ENCODE assay signal across 20 cellular contexts in the genomic region with DNA sequence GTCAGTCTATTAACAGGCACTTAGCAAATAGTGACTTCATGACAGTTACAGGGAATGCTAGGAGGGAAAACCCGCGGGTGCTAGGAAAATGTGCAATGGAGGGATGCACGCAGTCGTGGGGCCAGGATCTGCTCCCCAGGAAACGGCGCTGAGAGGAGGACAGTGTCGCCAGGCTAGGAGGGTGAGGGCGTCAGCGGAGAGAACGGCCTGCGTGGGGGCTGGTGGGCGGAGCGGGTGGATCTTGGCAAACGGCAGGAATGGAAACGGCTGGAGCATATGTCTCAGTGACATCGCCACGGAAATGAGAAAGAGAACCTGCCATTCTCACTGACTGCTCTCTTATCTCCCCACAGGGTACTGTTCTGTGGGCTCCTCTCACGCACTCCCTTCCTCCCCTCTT.
A peak's percentile ranks its signal among the peaks of the same experiment; 100 is the strongest.
DNase-seq lines count a peak whose midpoint lies in the region; TF ChIP-seq lines count a peak whose summit lies in the region.
"Had no signal": no experiment of that assay in that cellular context is flagged by ENCODE, and none has a peak within 500 bp of the region (broad histone marks: within the 10 kb centered on the region; RNA-seq: fewer than 3 reads in every experiment).

No MANE protein-coding gene starts in this region.

- TF ChIP-seq CTCF in BE2C (IDR thresholded peaks at IDR 0.05; ENCODE audit: low read depth, low read length) (no peak), neural cell (IDR thresholded peaks at IDR 0.05; ENCODE audit: poor library complexity, severe bottlenecking) (no peak)

- no peaks in the 10 kb centered on the region for H3K79me2 ChIP-seq in neural cell (replicated peaks; ENCODE audit: insufficient read depth, low read length)

- H3F3A ChIP-seq in neural cell (ENCODE audit: insufficient read depth, low read length, poor library complexity, severe bottlenecking), result no peaks in the 10 kb centered on the region

- no peaks in the 10 kb centered on the region for H4K20me1 ChIP-seq in neural cell (ENCODE audit: insufficient read depth)

- no peak for TF ChIP-seq EP300 in neural cell (conservative IDR thresholded peaks at IDR 0.05; ENCODE audit: poor library complexity, severe bottlenecking)

- H3K4me2 ChIP-seq in neural cell (ENCODE audit: low read length), result no peak overlapping the region

- H3K27me3 ChIP-seq in BE2C (no peaks in the 10 kb centered on the region), neural cell (ENCODE audit: insufficient read depth, low read depth, low read length) (no peaks in the 10 kb centered on the region)

- no peak overlapping the region for H3K9ac ChIP-seq in neural cell (ENCODE audit: low read length)

- H3K4me1 ChIP-seq in BE2C, result peaks cover 15% of the 10 kb centered on the region

- TF ChIP-seq RAD21 in neural cell (conservative IDR thresholded peaks at IDR 0.05), result no peak

- H3K9me3 ChIP-seq in BE2C (no peaks in the 10 kb centered on the region), neural cell (ENCODE audit: low read length) (no peaks in the 10 kb centered on the region)

- no peak overlapping the region for H2AFZ ChIP-seq in neural cell (ENCODE audit: low read depth, low read length)

- no peaks in the 10 kb centered on the region for H3K9me2 ChIP-seq in neural cell (ENCODE audit: insufficient read depth, low read length)

- DNase-seq in BE2C (peak; percentile 48), NCI-H446 treated with DMSO at 0.1 percent for 48 hours (lab: John Stamatoyannopoulos, UW) (peak; percentile 53), cerebellar cortex (ENCODE audit: low spot score) (peak; percentile 84), SKM-1 treated with dmso at 0.1 percent for 144 hours (lab: John Stamatoyannopoulos, UW; ENCODE audit: unreplicated experiment) (no peak), NCI-H146 treated with DMSO at 0.1 percent for 48 hours (lab: John Stamatoyannopoulos, UW; ENCODE audit: unreplicated experiment) (no peak), NCI-H2196 treated with DMSO at 0.1 percent for 48 hours (lab: John Stamatoyannopoulos, UW; ENCODE audit: unreplicated experiment) (no peak), NCI-H510A (lab: John Stamatoyannopoulos, UW) (no peak)
- DNase-seq: activated CD4-positive, alpha-beta T cell treated with anti-CD3 and anti-CD28 coated beads, Interleukin-2, amount 50 U/mL, for 4 hours; activated effector memory CD4-positive, alpha-beta T cell treated with anti-CD3 and anti-CD28 coated beads, Interleukin-2, amount 50 U/mL, for 16 hours; activated naive CD8-positive, alpha-beta T cell treated with anti-CD3 and anti-CD28 coated beads, Interleukin-2, amount 50 U/mL, for 24 hours; CD4-positive, CD25-positive, alpha-beta regulatory T cell; foreskin melanocyte; hippocampal formation; IMR-90; NCI-H146; stimulated activated CD4-positive, alpha-beta T cell treated with anti-CD3 and anti-CD28 coated beads, Interleukin-15, amount 100 ng/mL, for 24 hours; T-cell; WERI-Rb-1 had no signal

- H3K36me3 ChIP-seq in BE2C (no peaks in the 10 kb centered on the region), neural cell (ENCODE audit: insufficient read depth, low read length) (no peaks in the 10 kb centered on the region)
- H3K36me3 ChIP-seq: thoracic aorta, WERI-Rb-1 had no signal

- peak overlapping the region; percentile 51 for H3K4me3 ChIP-seq in BE2C (ENCODE audit: low read depth, low read length)
- no peak overlapping the region for H3K4me3 ChIP-seq in neural cell (ENCODE audit: low read length)
- H3K4me3 ChIP-seq: thoracic aorta had no signal

- H3K27ac ChIP-seq in neural cell (ENCODE audit: low read length), result no peak overlapping the region
- H3K27ac ChIP-seq: thoracic aorta, WERI-Rb-1 had no signal

TF ChIP-seq in neural cell, 6 proteins besides CTCF, POLR2A, EP300 and RAD21:
- TF ChIP-seq, protein P1, sequence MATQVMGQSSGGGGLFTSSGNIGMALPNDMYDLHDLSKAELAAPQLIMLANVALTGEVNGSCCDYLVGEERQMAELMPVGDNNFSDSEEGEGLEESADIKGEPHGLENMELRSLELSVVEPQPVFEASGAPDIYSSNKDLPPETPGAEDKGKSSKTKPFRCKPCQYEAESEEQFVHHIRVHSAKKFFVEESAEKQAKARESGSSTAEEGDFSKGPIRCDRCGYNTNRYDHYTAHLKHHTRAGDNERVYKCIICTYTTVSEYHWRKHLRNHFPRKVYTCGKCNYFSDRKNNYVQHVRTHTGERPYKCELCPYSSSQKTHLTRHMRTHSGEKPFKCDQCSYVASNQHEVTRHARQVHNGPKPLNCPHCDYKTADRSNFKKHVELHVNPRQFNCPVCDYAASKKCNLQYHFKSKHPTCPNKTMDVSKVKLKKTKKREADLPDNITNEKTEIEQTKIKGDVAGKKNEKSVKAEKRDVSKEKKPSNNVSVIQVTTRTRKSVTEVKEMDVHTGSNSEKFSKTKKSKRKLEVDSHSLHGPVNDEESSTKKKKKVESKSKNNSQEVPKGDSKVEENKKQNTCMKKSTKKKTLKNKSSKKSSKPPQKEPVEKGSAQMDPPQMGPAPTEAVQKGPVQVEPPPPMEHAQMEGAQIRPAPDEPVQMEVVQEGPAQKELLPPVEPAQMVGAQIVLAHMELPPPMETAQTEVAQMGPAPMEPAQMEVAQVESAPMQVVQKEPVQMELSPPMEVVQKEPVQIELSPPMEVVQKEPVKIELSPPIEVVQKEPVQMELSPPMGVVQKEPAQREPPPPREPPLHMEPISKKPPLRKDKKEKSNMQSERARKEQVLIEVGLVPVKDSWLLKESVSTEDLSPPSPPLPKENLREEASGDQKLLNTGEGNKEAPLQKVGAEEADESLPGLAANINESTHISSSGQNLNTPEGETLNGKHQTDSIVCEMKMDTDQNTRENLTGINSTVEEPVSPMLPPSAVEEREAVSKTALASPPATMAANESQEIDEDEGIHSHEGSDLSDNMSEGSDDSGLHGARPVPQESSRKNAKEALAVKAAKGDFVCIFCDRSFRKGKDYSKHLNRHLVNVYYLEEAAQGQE (IDR thresholded peaks at IDR 0.05; ENCODE audit: borderline replicate concordance), result peak; percentile 76
- TF ChIP-seq TAF1 (IDR thresholded peaks at IDR 0.05; ENCODE audit: low read depth), result no peak
- no peak for TF ChIP-seq SMC3 (conservative IDR thresholded peaks at IDR 0.05; ENCODE audit: poor library complexity)
- TF ChIP-seq POLR2AphosphoS5 (IDR thresholded peaks at IDR 0.05), result peak; percentile 30
- no peak for TF ChIP-seq MXI1 (conservative IDR thresholded peaks at IDR 0.05; ENCODE audit: poor library complexity, severe bottlenecking)
- TF ChIP-seq EZH2 (IDR thresholded peaks at IDR 0.05; ENCODE audit: borderline replicate concordance, insufficient read depth, low read length, poor library complexity, severe bottlenecking), result no peak

Comparison
In these comparisons a context has a peak if more than half of its experiments do, and no peak if none do; other contexts are left out.
1. DNase-seq: peak in BE2C (single experiment), NCI-H446 treated with DMSO at 0.1 percent for 48 hours (single experiment) and cerebellar cortex (single experiment); none in SKM-1 treated with dmso at 0.1 percent for 144 hours (single experiment), NCI-H146 treated with DMSO at 0.1 percent for 48 hours (single experiment), NCI-H2196 treated with DMSO at 0.1 percent for 48 hours (single experiment) and NCI-H510A (single experiment).